ENCODE assay signal across 8 cellular contexts in genomic region chr1:23344987-23345472, GRCh38. TPM values are rescaled to one million over a fixed set of nuclear protein-coding genes. Genes with fewer than 3 reads are reported as not detected.
DNase-seq lines count a peak whose midpoint lies in the region; ATAC-seq and TF ChIP-seq lines count a peak whose summit lies in the region.

No MANE protein-coding gene starts in this region.

- POLR2A ChIA-PET in activated CD4-positive, alpha-beta T cell treated with anti-CD3 and anti-CD28 coated beads for 36 hours (lab: Charles Lee) = interaction anchor here (0.6 to 1.7 kb wide), 6 partner anchors 12 to 347 kb away, joined by 3 to 47 read pairs (median 12); partner anchors contain the start of genes RPL11 and ZNF436
- POLR2A ChIA-PET in RWPE1 (lab: Yijun Ruan, JAX; ENCODE audit: low non-redundant PET) = interaction anchor here (0.5 to 1.6 kb wide), 2 partner anchors 23 to 332 kb away, joined by 5 to 24 read pairs; no protein-coding TSS in a partner anchor

- DNase-seq in activated CD4-positive, alpha-beta T cell treated with anti-CD3 and anti-CD28 coated beads for 36 hours = no peak
- DNase-seq in activated CD4-positive, alpha-beta T cell treated with anti-CD3 and anti-CD28 coated beads, Interleukin-2, amount 50 U/mL, for 4 hours = no peak
- DNase-seq in RWPE1 (ENCODE audit: low spot score) (peak; percentile 15), epithelial cell of prostate (ENCODE audit: low read depth, low spot score) (no peak), osteocyte (ENCODE audit: extremely low spot score, unreplicated experiment) (no peak), OCI-M2 (lab: John Stamatoyannopoulos, UW; ENCODE audit: unreplicated experiment) (no peak), NCI-H128 (lab: John Stamatoyannopoulos, UW; ENCODE audit: unreplicated experiment) (no peak)

- TF ChIP-seq CTCF in RWPE1 (conservative IDR thresholded peaks at IDR 0.05; ENCODE audit: low read depth) (no peak), osteocyte (IDR thresholded peaks at IDR 0.05) (no peak)

- H3K4me3 Mint-ChIP-seq in activated CD4-positive, alpha-beta T cell treated with anti-CD3 and anti-CD28 coated beads for 36 hours = peak overlapping the region; percentile 85
- H3K4me3 Mint-ChIP-seq in osteocyte (ENCODE audit: unreplicated experiment) = peak overlapping the region; percentile 88

- H3K4me1 Mint-ChIP-seq in activated CD4-positive, alpha-beta T cell treated with anti-CD3 and anti-CD28 coated beads for 36 hours = peaks cover 28% of the 10 kb centered on the region
- peaks cover 34% of the 10 kb centered on the region for H3K4me1 Mint-ChIP-seq in osteocyte (ENCODE audit: unreplicated experiment)

- H3K27ac ChIP-seq in RWPE1 (peak overlapping the region; percentile 97), epithelial cell of prostate (peak overlapping the region; percentile 89)

- H3K9me3 Mint-ChIP-seq in activated CD4-positive, alpha-beta T cell treated with anti-CD3 and anti-CD28 coated beads for 36 hours (ENCODE audit: low read depth) = no peaks in the 10 kb centered on the region
- no peaks in the 10 kb centered on the region for H3K9me3 Mint-ChIP-seq in osteocyte (ENCODE audit: unreplicated experiment)

- H3K27me3 Mint-ChIP-seq in activated CD4-positive, alpha-beta T cell treated with anti-CD3 and anti-CD28 coated beads for 36 hours = no peaks in the 10 kb centered on the region
- H3K27me3 Mint-ChIP-seq in osteocyte (ENCODE audit: unreplicated experiment) = no peaks in the 10 kb centered on the region

- H3K27ac Mint-ChIP-seq in activated CD4-positive, alpha-beta T cell treated with anti-CD3 and anti-CD28 coated beads for 36 hours = peak overlapping the region; percentile 95
- H3K27ac Mint-ChIP-seq in osteocyte (ENCODE audit: unreplicated experiment) = peak overlapping the region; percentile 97

- ATAC-seq in activated CD4-positive, alpha-beta T cell treated with anti-CD3 and anti-CD28 coated beads for 36 hours = peak; percentile 2
- no peak for ATAC-seq in GM21619 (IDR thresholded peaks at IDR 0.05; ENCODE audit: unreplicated experiment)

- peaks cover 25% of the 10 kb centered on the region for H3K36me3 Mint-ChIP-seq in activated CD4-positive, alpha-beta T cell treated with anti-CD3 and anti-CD28 coated beads for 36 hours (ENCODE audit: low read depth)
- H3K36me3 Mint-ChIP-seq in osteocyte (ENCODE audit: unreplicated experiment) = no peaks in the 10 kb centered on the region

- CTCF ChIA-PET in activated CD4-positive, alpha-beta T cell treated with anti-CD3 and anti-CD28 coated beads for 36 hours (lab: Charles Lee) = interaction anchor here (0.6 to 1.7 kb wide), 6 partner anchors 9 to 190 kb away, joined by 3 to 10 read pairs (median 4); no protein-coding TSS in a partner anchor
- CTCF ChIA-PET in RWPE1 (lab: Yijun Ruan, JAX) = interaction anchor here (1.7 to 2.1 kb wide), 2 partner anchors 59 to 195 kb away, joined by 10 read pairs; no protein-coding TSS in a partner anchor

- intact Hi-C loops in activated CD4-positive, alpha-beta T cell treated with anti-CD3 and anti-CD28 coated beads for 36 hours (cut with DNase I, micrococcal nuclease) = loop anchor here (1.0 to 10.0 kb wide), 11 partner anchors 23 to 1320 kb away; partner anchors contain the start of genes ASAP3 (in 1 of the 2), CDC42 (in 1 of the 2), E2F2 (in 1 of the 2) and GALE (in 1 of the 2)

RNA-seq across cellular contexts. Expression of gene HNRNPR, which starts 0.9 kb away (rescaled TPM):
- total RNA-seq in activated CD4-positive, alpha-beta T cell treated with anti-CD3 and anti-CD28 coated beads for 36 hours = 100 to 1,000 TPM; 190 to 210 TPM
- total RNA-seq in osteocyte = 140 and 151 TPM in 2 replicates

RNA-seq across cellular contexts. Expression of gene ZNF436, which starts 24.6 kb away (rescaled TPM):
- 1 to 10 TPM; 5.2 to 6.1 TPM for total RNA-seq in activated CD4-positive, alpha-beta T cell treated with anti-CD3 and anti-CD28 coated beads for 36 hours
- 17.4 and 18.4 TPM in 2 replicates for total RNA-seq in osteocyte
